ENCODE assay signal across 8 cellular contexts in genomic region chr6:33425668-33426577, GRCh38. TPM values are rescaled to one million over a fixed set of nuclear protein-coding genes. Genes with fewer than 3 reads are reported as not detected.
DNase-seq lines count a peak whose midpoint lies in the region; ATAC-seq and TF ChIP-seq lines count a peak whose summit lies in the region.

No MANE protein-coding gene starts in this region.

- peaks cover 15% of the 10 kb centered on the region for H3K27me3 Mint-ChIP-seq in activated CD8-positive, alpha-beta memory T cell treated with anti-CD3 and anti-CD28 coated beads, Interleukin-2, amount 10 ng/mL, durations not matched to agents 7 days and 5 days
- no peaks in the 10 kb centered on the region for H3K27me3 Mint-ChIP-seq in effector memory CD8-positive, alpha-beta T cell

- H3K4me3 ChIP-seq in mesendoderm (ENCODE audit: low read length) = peak overlapping the region; percentile 57

- peaks cover 2% of the 10 kb centered on the region for H3K36me3 Mint-ChIP-seq in activated CD8-positive, alpha-beta memory T cell treated with anti-CD3 and anti-CD28 coated beads, Interleukin-2, amount 10 ng/mL, durations not matched to agents 7 days and 5 days
- H3K36me3 Mint-ChIP-seq in effector memory CD8-positive, alpha-beta T cell (ENCODE audit: insufficient read depth) = peaks cover 52% of the 10 kb centered on the region

- TF ChIP-seq CTCF in GM10248 (IDR thresholded peaks at IDR 0.05; ENCODE audit: control extremely low read depth, extremely low read depth, low read depth, missing control alignments) = peak; percentile 88

- H3K27ac ChIP-seq in mesendoderm (ENCODE audit: low read depth, low read length) = peak overlapping the region; percentile 89

- H2BK5ac ChIP-seq in mesendoderm (ENCODE audit: low read length) = no peak overlapping the region

- CTCF ChIA-PET in GM10248 (lab: Yijun Ruan, JAX) = interaction anchor here (0.7 to 2.1 kb wide), 16 partner anchors 9 to 285 kb away, joined by 3 to 11 read pairs (median 4); partner anchors contain the start of genes B3GALT4, CUTA, PFDN6 and PHF1
- CTCF ChIA-PET in activated CD8-positive, alpha-beta memory T cell treated with anti-CD3 and anti-CD28 coated beads, Interleukin-2, amount 10 ng/mL, durations not matched to agents 7 days and 5 days (lab: Charles Lee) = interaction anchor here (0.6 to 2.3 kb wide), 24 partner anchors 9 to 195 kb away, joined by 3 to 18 read pairs (median 4); partner anchors contain the start of genes B3GALT4, BAK1, ITPR3 and TAPBP

- no peak overlapping the region for H3K4ac ChIP-seq in mesendoderm (ENCODE audit: low read depth, low read length)

- H4K5ac ChIP-seq in mesendoderm (ENCODE audit: low read length) = no peak overlapping the region

- H3K4me1 Mint-ChIP-seq in activated CD8-positive, alpha-beta memory T cell treated with anti-CD3 and anti-CD28 coated beads, Interleukin-2, amount 10 ng/mL, durations not matched to agents 7 days and 5 days = peaks cover 64% of the 10 kb centered on the region
- peaks cover 64 to 65% of the 10 kb centered on the region in 2 donors for H3K4me1 Mint-ChIP-seq in effector memory CD8-positive, alpha-beta T cell (ENCODE audit: low read depth in 2 of 2)

- H3K9me3 Mint-ChIP-seq in activated CD8-positive, alpha-beta memory T cell treated with anti-CD3 and anti-CD28 coated beads, Interleukin-2, amount 10 ng/mL, durations not matched to agents 7 days and 5 days (ENCODE audit: low read depth) = no peaks in the 10 kb centered on the region
- H3K9me3 Mint-ChIP-seq in effector memory CD8-positive, alpha-beta T cell = no peaks in the 10 kb centered on the region

- H3K79me1 ChIP-seq in mesendoderm (ENCODE audit: low read length) = peaks cover 37% of the 10 kb centered on the region

- no peaks in the 10 kb centered on the region for H3K36me3 ChIP-seq in mesendoderm (ENCODE audit: control insufficient read depth, insufficient read depth, low read length)

- H3K23ac ChIP-seq in mesendoderm (ENCODE audit: low read length) = no peak overlapping the region

- H3K4me2 ChIP-seq in mesendoderm (ENCODE audit: low read length) = peak overlapping the region; percentile 99

- no peak overlapping the region for H2BK15ac ChIP-seq in mesendoderm (replicated peaks; ENCODE audit: low read depth)

- H3K18ac ChIP-seq in mesendoderm (ENCODE audit: low read length) = peak overlapping the region; percentile 70

- peak overlapping the region; percentile 98 for H3K56ac ChIP-seq in mesendoderm (ENCODE audit: low read length)

- POLR2A ChIA-PET in GM10248 (lab: Yijun Ruan, JAX) = interaction anchor here (0.6 kb wide), 1 partner anchor 27 kb away, joined by 3 read pairs; no protein-coding TSS in a partner anchor

- DNase-seq in GM10248 (ENCODE audit: extremely low spot score) (peak; percentile 86), NK-92 (lab: John Stamatoyannopoulos, UW; ENCODE audit: unreplicated experiment) (peak; percentile 16), mesendoderm (peak; percentile 92), NCI-H2107 (lab: John Stamatoyannopoulos, UW) (no peak)
- peak; percentile 90 for DNase-seq in activated CD8-positive, alpha-beta memory T cell treated with anti-CD3 and anti-CD28 coated beads, Interleukin-2, amount 10 ng/mL, durations not matched to agents 7 days and 5 days
- DNase-seq in effector memory CD8-positive, alpha-beta T cell = peak; percentile 69 to 80 (median 74)
- DNase-seq in stimulated activated CD8-positive, alpha-beta memory T cell treated with anti-CD3 and anti-CD28 coated beads, Interleukin-15, amount 100 ng/mL, for 24 hours (ENCODE audit: low read depth) = peak; percentile 53

- H2AK5ac ChIP-seq in mesendoderm (ENCODE audit: low read length) = no peak overlapping the region

- no CpG with 5 or more reads among the region's 43 CpGs for WGBS in mesendoderm (ENCODE audit: extremely low coverage, insufficient coverage, low lambda C conversion rate)

- no peak overlapping the region for H4K8ac ChIP-seq in mesendoderm (ENCODE audit: low read depth, low read length)

- peaks cover 25% of the 10 kb centered on the region for H3K4me1 ChIP-seq in mesendoderm (ENCODE audit: control insufficient read depth, low read depth, low read length)

- H3K27me3 ChIP-seq in mesendoderm (ENCODE audit: insufficient read depth, low read length, poor library complexity) = no peaks in the 10 kb centered on the region

- peak overlapping the region; percentile 84 for H3K4me3 Mint-ChIP-seq in activated CD8-positive, alpha-beta memory T cell treated with anti-CD3 and anti-CD28 coated beads, Interleukin-2, amount 10 ng/mL, durations not matched to agents 7 days and 5 days
- H3K4me3 Mint-ChIP-seq in effector memory CD8-positive, alpha-beta T cell = peak overlapping the region; percentile 98 to 99

- peak; percentile 36 for ATAC-seq in HG03175 (IDR thresholded peaks at IDR 0.05; ENCODE audit: unreplicated experiment)
- ATAC-seq in activated CD8-positive, alpha-beta memory T cell treated with anti-CD3 and anti-CD28 coated beads, Interleukin-2, amount 10 ng/mL, durations not matched to agents 7 days and 5 days = peak; percentile 69
- ATAC-seq in effector memory CD8-positive, alpha-beta T cell (replicated peaks) = peak; percentile 59

- no peak overlapping the region for H2BK120ac ChIP-seq in mesendoderm (ENCODE audit: low read depth, low read length)

- H3K27ac Mint-ChIP-seq in activated CD8-positive, alpha-beta memory T cell treated with anti-CD3 and anti-CD28 coated beads, Interleukin-2, amount 10 ng/mL, durations not matched to agents 7 days and 5 days = peak overlapping the region; percentile 86
- peak overlapping the region; percentile 100 for H3K27ac Mint-ChIP-seq in effector memory CD8-positive, alpha-beta T cell

- H3K9ac ChIP-seq in mesendoderm (ENCODE audit: low read length) = peak overlapping the region; percentile 94

- peaks cover 35% of the 10 kb centered on the region for H3K79me2 ChIP-seq in mesendoderm (ENCODE audit: control insufficient read depth, insufficient read depth, low read length)

RNA-seq across cellular contexts. Expression of gene SYNGAP1, which starts 6.1 kb away (rescaled TPM):
- 10 to 100 TPM; 24.1 to 39.8 TPM for total RNA-seq in activated CD8-positive, alpha-beta memory T cell treated with anti-CD3 and anti-CD28 coated beads, Interleukin-2, amount 10 ng/mL, durations not matched to agents 7 days and 5 days
- 42.1 TPM for polyA plus RNA-seq in mesendoderm (2013, experiment 1 of 2)
- 54.9 TPM for polyA plus RNA-seq in mesendoderm (2013, experiment 2 of 2)

RNA-seq across cellular contexts. Expression of gene CUTA, which starts 8.0 kb away (rescaled TPM):
- total RNA-seq in activated CD8-positive, alpha-beta memory T cell treated with anti-CD3 and anti-CD28 coated beads, Interleukin-2, amount 10 ng/mL, durations not matched to agents 7 days and 5 days = 100 to 1,000 TPM; 196 to 197 TPM
- 227 TPM for polyA plus RNA-seq in mesendoderm (2013, experiment 1 of 2)
- polyA plus RNA-seq in mesendoderm (2013, experiment 2 of 2) = 219 TPM

RNA-seq across cellular contexts. Expression of gene PHF1, which starts 15.1 kb away (rescaled TPM):
- 10 to 100 TPM; 26.1 to 36.0 TPM for total RNA-seq in activated CD8-positive, alpha-beta memory T cell treated with anti-CD3 and anti-CD28 coated beads, Interleukin-2, amount 10 ng/mL, durations not matched to agents 7 days and 5 days
- 22.8 TPM for polyA plus RNA-seq in mesendoderm (2013, experiment 1 of 2)
- polyA plus RNA-seq in mesendoderm (2013, experiment 2 of 2) = 22.2 TPM

RNA-seq across cellular contexts. Expression of gene ZBTB9, which starts 28.5 kb away (rescaled TPM):
- 1 to 10 TPM; 7.4 to 9.0 TPM for total RNA-seq in activated CD8-positive, alpha-beta memory T cell treated with anti-CD3 and anti-CD28 coated beads, Interleukin-2, amount 10 ng/mL, durations not matched to agents 7 days and 5 days
- 15.1 TPM for polyA plus RNA-seq in mesendoderm (2013, experiment 1 of 2)
- 15.5 TPM for polyA plus RNA-seq in mesendoderm (2013, experiment 2 of 2)

RNA-seq across cellular contexts. Expression of gene KIFC1, which starts 34.3 kb away (rescaled TPM):
- total RNA-seq in activated CD8-positive, alpha-beta memory T cell treated with anti-CD3 and anti-CD28 coated beads, Interleukin-2, amount 10 ng/mL, durations not matched to agents 7 days and 5 days = 100 to 1,000 TPM; 133 to 187 TPM
- polyA plus RNA-seq in mesendoderm (2013, experiment 1 of 2) = 44.8 TPM
- 46.4 TPM for polyA plus RNA-seq in mesendoderm (2013, experiment 2 of 2)
